ENCODE assay signal across 8 cellular contexts in the genomic region with DNA sequence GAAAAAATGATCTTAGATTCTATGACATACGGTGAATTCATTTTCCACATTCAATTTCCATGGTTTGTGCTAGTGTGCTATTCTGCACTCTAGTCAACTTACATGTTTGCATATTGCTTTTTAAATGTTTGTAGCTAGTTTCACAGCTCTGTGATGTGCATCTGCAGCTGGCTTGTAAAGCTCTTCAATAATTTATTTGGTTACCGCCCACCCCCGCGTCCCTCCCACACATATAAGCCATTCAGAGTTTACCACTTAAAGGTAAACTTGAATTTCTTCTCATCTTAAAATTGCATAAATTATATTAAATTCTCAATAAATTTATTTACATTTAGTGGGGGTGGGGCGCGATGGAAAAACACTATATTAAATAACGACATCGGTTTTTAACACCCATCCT. TPM values are rescaled to one million over a fixed set of nuclear protein-coding genes. Genes with fewer than 3 reads are reported as not detected.
DNase-seq lines count a peak whose midpoint lies in the region; ATAC-seq, FAIRE-seq and TF ChIP-seq lines count a peak whose summit lies in the region.

No MANE protein-coding gene starts in this region.

- BruUV-seq in GM12878 (replicated peaks; lab: Mats Ljungman, UMichigan) = no TSS peak

- SMC1A ChIA-PET in GM12878 (lab: Charles Lee; ENCODE audit: uncharacterized antibody, unreplicated experiment) = interaction anchor here (1.0 to 3.3 kb wide), 13 partner anchors 16 to 1011 kb away, joined by 3 to 11 read pairs (median 4); a partner anchor contains a TSS

- no peak for TF ChIP-seq CTCF in GM12878 (IDR thresholded peaks at IDR 0.05 in 2 of 3, conservative IDR thresholded peaks at IDR 0.05 in 1 of 3; ENCODE audit: control insufficient read depth in 2 of 3, extremely low read depth in 1 of 3, insufficient read depth in 1 of 3, low read depth in 3 of 3, low read length in 3 of 3)

- POLR2A ChIA-PET in GM12878 (lab: Charles Lee) = interaction anchor here (1.0 kb wide), 1 partner anchor 496 kb away, joined by 4 read pairs; no protein-coding TSS in a partner anchor

- RAD21 ChIA-PET in GM12878 (lab: Charles Lee; ENCODE audit: unreplicated experiment) = interaction anchor here (0.7 to 3.0 kb wide), 15 partner anchors 8 to 1277 kb away, joined by 3 to 10 read pairs (median 3); a partner anchor contains a TSS

- in situ Hi-C loops in GM12878 (cut with MboI) = loop anchor here (25.0 kb wide), 2 partner anchors 166 to 1016 kb away; a partner anchor contains a TSS

- no peak for FAIRE-seq in GM12878 (lab: Jason Lieb, UNC)

- no peaks in the 10 kb centered on the region for H4K20me1 ChIP-seq in GM12878 (ENCODE audit: control insufficient read depth, insufficient read depth)

- H3K27me3 ChIP-seq in GM12878 (replicated peaks in 1 of 2; ENCODE audit: control insufficient read depth in 2 of 2, insufficient read depth in 2 of 2, low read length in 1 of 2) = no peaks in the 10 kb centered on the region

- H3K36me3 ChIP-seq in GM12878 (ENCODE audit: control insufficient read depth in 2 of 2, insufficient read depth in 2 of 2, low read length in 1 of 2) = no peaks in the 10 kb centered on the region

- no peak overlapping the region for H3K27ac ChIP-seq in GM12878 (ENCODE audit: control insufficient read depth, insufficient read depth)

- no peak for TF ChIP-seq POLR2A in GM12878 (IDR thresholded peaks at IDR 0.05; ENCODE audit: low read depth, low read length)

- CTCF ChIA-PET in GM12878 (lab: Yijun Ruan, JAX) = interaction anchor here (0.6 to 4.2 kb wide), 13 partner anchors 10 to 1238 kb away, joined by 3 to 36 read pairs (median 6); no protein-coding TSS in a partner anchor

- H3K4me1 ChIP-seq in GM12878 (ENCODE audit: control insufficient read depth, insufficient read depth, low read length) = no peaks in the 10 kb centered on the region

- H3K4me2 ChIP-seq in GM12878 (ENCODE audit: control insufficient read depth, insufficient read depth) = no peak overlapping the region

- peaks cover 27% of the 10 kb centered on the region for H3K79me2 ChIP-seq in GM12878 (ENCODE audit: control insufficient read depth, insufficient read depth, low read length)

- no peak overlapping the region; the same call in 1 of the 2 replicates for H2AFZ ChIP-seq in GM12878 (ENCODE audit: control insufficient read depth, low read depth, low read length)

- no peak overlapping the region for H3K9ac ChIP-seq in GM12878 (ENCODE audit: control insufficient read depth, insufficient read depth, low read length)

- H3K4me3 ChIP-seq in GM12878 = peak overlapping the region; percentile 84; the same call in 1 of the 2 replicates

- intact Hi-C loops in GM12878 (cut with micrococcal nuclease; ENCODE audit: unreplicated experiment) = loop anchor here (5.0 kb wide), 1 partner anchor 166 kb away; a partner anchor contains a TSS

- H3K9me3 ChIP-seq in GM12878 (replicated peaks; ENCODE audit: control insufficient read depth, insufficient read depth, low read length) = no peaks in the 10 kb centered on the region

- no peak for TF ChIP-seq RAD21 in GM12878 (IDR thresholded peaks at IDR 0.05; ENCODE audit: insufficient read depth, low read depth, low read length)

- no peak for TF ChIP-seq EP300 in GM12878 (IDR thresholded peaks at IDR 0.05; ENCODE audit: borderline replicate concordance in 1 of 2, control insufficient read depth in 1 of 2, low read depth in 2 of 2, low read length in 2 of 2)

- ATAC-seq in HG02763 (IDR thresholded peaks at IDR 0.05; ENCODE audit: unreplicated experiment) (peak; percentile 45), GM12878 (peak; percentile 54)

- WGBS in GM12878 (ENCODE audit: insufficient coverage, insufficient replicate concordance, low lambda C conversion rate, missing lambda C conversion rate) = 10% methylated on average over 8 of the region's 8 CpGs

- DNase-seq in NCI-H2171 treated with DMSO at 0.1 percent for 48 hours (lab: John Stamatoyannopoulos, UW) (peak; percentile 35), NCI-H2171 (lab: John Stamatoyannopoulos, UW) (no peak), OCI-M1 (lab: John Stamatoyannopoulos, UW) (peak; percentile 67), GM12878 (ENCODE audit: low read depth, low spot score) (no peak), left kidney (ENCODE audit: low read depth, low spot score) (peak; percentile 71), stromal cell of bone marrow (ENCODE audit: low read depth) (peak; percentile 1), DMS153 (lab: John Stamatoyannopoulos, UW) (no peak)

TF ChIP-seq in GM12878, 131 proteins besides CTCF, POLR2A, EP300 and RAD21 (continues in another document):
- TF ChIP-seq, protein P1, sequence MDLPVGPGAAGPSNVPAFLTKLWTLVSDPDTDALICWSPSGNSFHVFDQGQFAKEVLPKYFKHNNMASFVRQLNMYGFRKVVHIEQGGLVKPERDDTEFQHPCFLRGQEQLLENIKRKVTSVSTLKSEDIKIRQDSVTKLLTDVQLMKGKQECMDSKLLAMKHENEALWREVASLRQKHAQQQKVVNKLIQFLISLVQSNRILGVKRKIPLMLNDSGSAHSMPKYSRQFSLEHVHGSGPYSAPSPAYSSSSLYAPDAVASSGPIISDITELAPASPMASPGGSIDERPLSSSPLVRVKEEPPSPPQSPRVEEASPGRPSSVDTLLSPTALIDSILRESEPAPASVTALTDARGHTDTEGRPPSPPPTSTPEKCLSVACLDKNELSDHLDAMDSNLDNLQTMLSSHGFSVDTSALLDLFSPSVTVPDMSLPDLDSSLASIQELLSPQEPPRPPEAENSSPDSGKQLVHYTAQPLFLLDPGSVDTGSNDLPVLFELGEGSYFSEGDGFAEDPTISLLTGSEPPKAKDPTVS (IDR thresholded peaks at IDR 0.05; ENCODE audit: low read depth, low read length) = no peak
- TF ChIP-seq, protein P2, sequence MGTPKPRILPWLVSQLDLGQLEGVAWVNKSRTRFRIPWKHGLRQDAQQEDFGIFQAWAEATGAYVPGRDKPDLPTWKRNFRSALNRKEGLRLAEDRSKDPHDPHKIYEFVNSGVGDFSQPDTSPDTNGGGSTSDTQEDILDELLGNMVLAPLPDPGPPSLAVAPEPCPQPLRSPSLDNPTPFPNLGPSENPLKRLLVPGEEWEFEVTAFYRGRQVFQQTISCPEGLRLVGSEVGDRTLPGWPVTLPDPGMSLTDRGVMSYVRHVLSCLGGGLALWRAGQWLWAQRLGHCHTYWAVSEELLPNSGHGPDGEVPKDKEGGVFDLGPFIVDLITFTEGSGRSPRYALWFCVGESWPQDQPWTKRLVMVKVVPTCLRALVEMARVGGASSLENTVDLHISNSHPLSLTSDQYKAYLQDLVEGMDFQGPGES (IDR thresholded peaks at IDR 0.05) = no peak
- TF ChIP-seq, protein P3, sequence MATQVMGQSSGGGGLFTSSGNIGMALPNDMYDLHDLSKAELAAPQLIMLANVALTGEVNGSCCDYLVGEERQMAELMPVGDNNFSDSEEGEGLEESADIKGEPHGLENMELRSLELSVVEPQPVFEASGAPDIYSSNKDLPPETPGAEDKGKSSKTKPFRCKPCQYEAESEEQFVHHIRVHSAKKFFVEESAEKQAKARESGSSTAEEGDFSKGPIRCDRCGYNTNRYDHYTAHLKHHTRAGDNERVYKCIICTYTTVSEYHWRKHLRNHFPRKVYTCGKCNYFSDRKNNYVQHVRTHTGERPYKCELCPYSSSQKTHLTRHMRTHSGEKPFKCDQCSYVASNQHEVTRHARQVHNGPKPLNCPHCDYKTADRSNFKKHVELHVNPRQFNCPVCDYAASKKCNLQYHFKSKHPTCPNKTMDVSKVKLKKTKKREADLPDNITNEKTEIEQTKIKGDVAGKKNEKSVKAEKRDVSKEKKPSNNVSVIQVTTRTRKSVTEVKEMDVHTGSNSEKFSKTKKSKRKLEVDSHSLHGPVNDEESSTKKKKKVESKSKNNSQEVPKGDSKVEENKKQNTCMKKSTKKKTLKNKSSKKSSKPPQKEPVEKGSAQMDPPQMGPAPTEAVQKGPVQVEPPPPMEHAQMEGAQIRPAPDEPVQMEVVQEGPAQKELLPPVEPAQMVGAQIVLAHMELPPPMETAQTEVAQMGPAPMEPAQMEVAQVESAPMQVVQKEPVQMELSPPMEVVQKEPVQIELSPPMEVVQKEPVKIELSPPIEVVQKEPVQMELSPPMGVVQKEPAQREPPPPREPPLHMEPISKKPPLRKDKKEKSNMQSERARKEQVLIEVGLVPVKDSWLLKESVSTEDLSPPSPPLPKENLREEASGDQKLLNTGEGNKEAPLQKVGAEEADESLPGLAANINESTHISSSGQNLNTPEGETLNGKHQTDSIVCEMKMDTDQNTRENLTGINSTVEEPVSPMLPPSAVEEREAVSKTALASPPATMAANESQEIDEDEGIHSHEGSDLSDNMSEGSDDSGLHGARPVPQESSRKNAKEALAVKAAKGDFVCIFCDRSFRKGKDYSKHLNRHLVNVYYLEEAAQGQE (IDR thresholded peaks at IDR 0.05; ENCODE audit: low read depth, low read length) = no peak
- no peak for TF ChIP-seq PML (IDR thresholded peaks at IDR 0.05; ENCODE audit: low read length)
- TF ChIP-seq HDGF (IDR thresholded peaks at IDR 0.05) = no peak
- peak in 1 of 2 experiments; percentile 65; a peak in 1 of 3 replicates for TF ChIP-seq EGR1 (IDR thresholded peaks at IDR 0.05; ENCODE audit: borderline replicate concordance in 1 of 2, low read depth in 2 of 2, low read length in 2 of 2)

RNA-seq across cellular contexts. Expression of a gene that starts 0.3 kb away (rescaled TPM):
- total RNA-seq in GM12878 (2013; cell fraction: nucleolus; rRNA removed) = 11.0 and 16.2 TPM in 2 replicates
- 7.8 and 10.8 TPM in 2 replicates for total RNA-seq in GM12878 (2014; rRNA removed)
- 10.9 and 12.8 TPM in 2 replicates for total RNA-seq in GM12878 (2014; rRNA removed; fragmentation: Illumina TruSeq; extraction: Trizol)
- total RNA-seq in GM12878 (2021) = 40.7 and 41.9 TPM in 2 replicates
- polyA plus RNA-seq in GM12878 (2011; ENCODE audit: low read depth) = 24.2 TPM
- 32.1 and 33.6 TPM in 2 replicates for polyA plus RNA-seq in GM12878 (2011; rRNA removed)
- 42.9 and 44.8 TPM in 2 replicates for polyA plus RNA-seq in GM12878 (2011; cell fraction: cytosol; rRNA removed)
- polyA plus RNA-seq in GM12878 (2011; cell fraction: nucleus; rRNA removed) = 26.5 and 27.1 TPM in 2 replicates
- 33.3 and 41.9 TPM in 2 replicates for polyA plus RNA-seq in GM12878 (2012)
- polyA plus RNA-seq in GM12878 (2014; fragmentation: Illumina TruSeq; extraction: Trizol) = 56.4 and 82.3 TPM in 2 replicates
- 100 to 1,000 TPM; 113 to 115 TPM for polyA plus RNA-seq in GM12878 (2014; fragmentation: Nextera tagmentation; extraction: Ambion mirVana)
- 29.0 and 37.3 TPM in 2 replicates for polyA plus RNA-seq in GM12878 (2014; rRNA removed)
- polyA plus RNA-seq in GM12878 (2016; fragmentation: Nextera tagmentation; extraction: Ambion mirVana) = 100 to 1,000 TPM; 108 to 122 TPM
- 12.5 and 14.9 TPM in 2 replicates for polyA minus RNA-seq in GM12878 (2011; rRNA and poly(A)+ RNA removed)
- polyA minus RNA-seq in GM12878 (2011; cell fraction: cytosol; rRNA and poly(A)+ RNA removed) = 13.2 and 19.8 TPM in 2 replicates
- polyA minus RNA-seq in GM12878 (2011; cell fraction: nucleus; rRNA and poly(A)+ RNA removed) = 17.5 and 20.1 TPM in 2 replicates

Comparison
In these comparisons a context has a peak if more than half of its experiments do, and no peak if none do; other contexts are left out.
1. DNase-seq: peak in NCI-H2171 treated with DMSO at 0.1 percent for 48 hours (single experiment), OCI-M1 (single experiment), left kidney (single experiment) and stromal cell of bone marrow (single experiment); none in NCI-H2171 (single experiment), GM12878 (single experiment) and DMS153 (single experiment).